In genomic region chr10:78741541-78741940, GRCh38 we compare ENCODE assay signal across 1 cellular context.
TF ChIP-seq lines count a peak whose summit lies in the region.

No MANE protein-coding gene starts in this region.

TF ChIP-seq in SK-N-SH treated with all-trans-retinoic acid at 6 μM for 48 hours, 23 proteins besides CTCF, POLR2A, EP300 and RAD21 (continued from another document):
- TF ChIP-seq TSHZ2 (CRISPR knock-in tag; IDR thresholded peaks at IDR 0.05): no peak
- TF ChIP-seq GLIS3 (CRISPR knock-in tag; IDR thresholded peaks at IDR 0.05): no peak
- no peak for TF ChIP-seq ZFP3 (CRISPR knock-in tag; IDR thresholded peaks at IDR 0.05)
- TF ChIP-seq RARB (CRISPR knock-in tag; IDR thresholded peaks at IDR 0.05): no peak
- no peak for TF ChIP-seq SNAI2 (CRISPR knock-in tag; IDR thresholded peaks at IDR 0.05)
- no peak for TF ChIP-seq BACH2 (CRISPR knock-in tag; IDR thresholded peaks at IDR 0.05; ENCODE audit: borderline replicate concordance)
- TF ChIP-seq POU6F1 (CRISPR knock-in tag; IDR thresholded peaks at IDR 0.05; ENCODE audit: borderline replicate concordance, low read depth): no peak
- no peak for TF ChIP-seq ZC3H10 (CRISPR knock-in tag; IDR thresholded peaks at IDR 0.05)
- no peak for TF ChIP-seq ZNF8 (CRISPR knock-in tag; IDR thresholded peaks at IDR 0.05)
- TF ChIP-seq OSR1 (CRISPR knock-in tag; IDR thresholded peaks at IDR 0.05): no peak
- TF ChIP-seq ARNTL (CRISPR knock-in tag; IDR thresholded peaks at IDR 0.05; ENCODE audit: borderline replicate concordance, low read depth): no peak
- TF ChIP-seq PPARA (CRISPR knock-in tag; IDR thresholded peaks at IDR 0.05; ENCODE audit: borderline replicate concordance): no peak
